Comparison of ENCODE assay signal across 18 cellular contexts in genomic region chr18:13175754-13176210, GRCh38. TPM values are rescaled to one million over a fixed set of nuclear protein-coding genes. Genes with fewer than 3 reads are reported as not detected.
A peak's percentile ranks its signal among the peaks of the same experiment; 100 is the strongest.
DNase-seq lines count a peak whose midpoint lies in the region; ATAC-seq and TF ChIP-seq lines count a peak whose summit lies in the region.
"Had no signal": no experiment of that assay in that cellular context is flagged by ENCODE, and none has a peak within 500 bp of the region (broad histone marks: within the 10 kb centered on the region; RNA-seq: fewer than 3 reads in every experiment).

No MANE protein-coding gene starts in this region.

- H3K4me3 ChIP-seq in mammary epithelial cell (replicated peaks in 1 of 3; ENCODE audit: insufficient read depth in 1 of 3, low read depth in 2 of 3, low read length in 3 of 3), result no peak overlapping the region
- H3K4me3 ChIP-seq in right lobe of liver, result no peak overlapping the region
- no peak overlapping the region for H3K4me3 ChIP-seq in osteoblast (ENCODE audit: insufficient read depth, low read length)
- H3K4me3 ChIP-seq: cardiac muscle cell, upper lobe of right lung had no signal

- WGBS in mammary epithelial cell (ENCODE audit: low coverage, missing lambda C conversion rate), result 87% methylated on average over 6 of the region's 6 CpGs
- 48% methylated on average over 5 of the region's 6 CpGs for WGBS in right lobe of liver (ENCODE audit: insufficient coverage, low coverage, low lambda C conversion rate, missing lambda C conversion rate)

- H3K4me2 ChIP-seq in mammary epithelial cell (ENCODE audit: insufficient read depth, low read depth, low read length) (no peak overlapping the region), osteoblast (ENCODE audit: insufficient read depth, low read length) (no peak overlapping the region)

- TF ChIP-seq CTCF in mammary epithelial cell (conservative IDR thresholded peaks at IDR 0.05 in 1 of 2, IDR thresholded peaks at IDR 0.05 in 1 of 2; ENCODE audit: extremely low read depth in 1 of 2, insufficient read depth in 1 of 2, low read depth in 1 of 2, low read length in 2 of 2) (no peak), right lobe of liver (IDR thresholded peaks at IDR 0.05) (no peak), osteoblast (IDR thresholded peaks at IDR 0.05; ENCODE audit: extremely low read depth, low read depth, low read length) (no peak)

- H3K4me1 ChIP-seq in mammary epithelial cell (ENCODE audit: insufficient read depth, low read length) (no peaks in the 10 kb centered on the region), right lobe of liver (peaks cover 0 to 41% (median 17%) of the 10 kb centered on the region in 4 donors), osteoblast (ENCODE audit: insufficient read depth, low read length) (no peaks in the 10 kb centered on the region)
- H3K4me1 ChIP-seq: upper lobe of right lung had no signal

- H3K27ac ChIP-seq in mammary epithelial cell (ENCODE audit: insufficient read depth, low read depth, low read length) (no peak overlapping the region), right lobe of liver (peak overlapping the region; percentile 91 to 95 (median 91)), osteoblast (ENCODE audit: low read depth, low read length) (no peak overlapping the region)
- H3K27ac ChIP-seq: cardiac muscle cell, upper lobe of right lung had no signal

- BruUV-seq in mammary epithelial cell (replicated peaks; lab: Mats Ljungman, UMichigan), result no TSS peak

- no peak overlapping the region for H3K4me3 Mint-ChIP-seq in activated CD4-positive, alpha-beta memory T cell treated with anti-CD3 and anti-CD28 coated beads for 36 hours
- H3K4me3 Mint-ChIP-seq in activated CD4-positive, alpha-beta memory T cell treated with anti-CD3 and anti-CD28 coated beads, Interleukin-2, amount 10 ng/mL, durations not matched to agents 7 days and 5 days, result no peak overlapping the region
- H3K4me3 Mint-ChIP-seq: activated naive CD4-positive, alpha-beta T cell treated with anti-CD3 and anti-CD28 coated beads, Interleukin-2, amount 50 U/mL, for 24 hours; stimulated activated naive B cell treated with anti-CD40 and anti-IgM and Interleukin-4, amounts not matched to agents 10 μg/mL and 1 μg/mL and 100 μg/mL, for 72 hours had no signal

- peak; percentile 52 for DNase-seq in activated CD4-positive, alpha-beta memory T cell treated with anti-CD3 and anti-CD28 coated beads for 36 hours
- DNase-seq in activated CD4-positive, alpha-beta memory T cell treated with anti-CD3 and anti-CD28 coated beads, Interleukin-2, amount 10 ng/mL, durations not matched to agents 7 days and 5 days, result no peak
- DNase-seq in HT1080 (ENCODE audit: low read depth) (peak; percentile 4), mammary epithelial cell (peak; percentile 62), right lobe of liver (peak; percentile 58 to 86 (median 74)), HCEC 1CT (no peak), DMS 273 treated with DMSO at 0.1 percent for 48 hours (lab: John Stamatoyannopoulos, UW) (no peak), osteoblast (ENCODE audit: insufficient read length, low spot score, missing footprints) (no peak)
- DNase-seq: DND-41; KG1; NCI-H1417 treated with DMSO at 0.1 percent for 48 hours; NCI-H2227 treated with DMSO at 0.1 percent for 48 hours; Right ventricle myocardium superior; stimulated activated naive B cell treated with anti-CD40 and anti-IgM and Interleukin-4, amounts not matched to agents 10 μg/mL and 1 μg/mL and 100 μg/mL, for 72 hours; T-helper 1 cell; upper lobe of right lung had no signal

- no peaks in the 10 kb centered on the region for H3K79me2 ChIP-seq in mammary epithelial cell (ENCODE audit: insufficient read depth, low read length)
- no peaks in the 10 kb centered on the region for H3K79me2 ChIP-seq in osteoblast (ENCODE audit: insufficient read depth, low read length)

- H4K20me1 ChIP-seq in mammary epithelial cell (ENCODE audit: insufficient read depth, low read length) (no peaks in the 10 kb centered on the region), osteoblast (ENCODE audit: insufficient read depth, low read length) (no peaks in the 10 kb centered on the region)

- H3K4me1 Mint-ChIP-seq in activated CD4-positive, alpha-beta memory T cell treated with anti-CD3 and anti-CD28 coated beads for 36 hours (ENCODE audit: low read depth), result peaks cover 32% of the 10 kb centered on the region
- peaks cover 37% of the 10 kb centered on the region for H3K4me1 Mint-ChIP-seq in activated CD4-positive, alpha-beta memory T cell treated with anti-CD3 and anti-CD28 coated beads, Interleukin-2, amount 10 ng/mL, durations not matched to agents 7 days and 5 days
- H3K4me1 Mint-ChIP-seq: activated naive CD4-positive, alpha-beta T cell treated with anti-CD3 and anti-CD28 coated beads, Interleukin-2, amount 50 U/mL, for 24 hours; stimulated activated naive B cell treated with anti-CD40 and anti-IgM and Interleukin-4, amounts not matched to agents 10 μg/mL and 1 μg/mL and 100 μg/mL, for 72 hours had no signal

- no peak overlapping the region for H3K9ac ChIP-seq in mammary epithelial cell (ENCODE audit: insufficient read depth, low read length)

- H3K27ac Mint-ChIP-seq in activated CD4-positive, alpha-beta memory T cell treated with anti-CD3 and anti-CD28 coated beads for 36 hours, result no peak overlapping the region
- no peak overlapping the region for H3K27ac Mint-ChIP-seq in activated CD4-positive, alpha-beta memory T cell treated with anti-CD3 and anti-CD28 coated beads, Interleukin-2, amount 10 ng/mL, durations not matched to agents 7 days and 5 days
- H3K27ac Mint-ChIP-seq: activated naive CD4-positive, alpha-beta T cell treated with anti-CD3 and anti-CD28 coated beads, Interleukin-2, amount 50 U/mL, for 24 hours; stimulated activated naive B cell treated with anti-CD40 and anti-IgM and Interleukin-4, amounts not matched to agents 10 μg/mL and 1 μg/mL and 100 μg/mL, for 72 hours had no signal

- in situ Hi-C loops in mammary epithelial cell (cut with MboI; ENCODE audit: low sequenced_read_pairs in 2 of 2), result no loop called here

- intact Hi-C loops in activated CD4-positive, alpha-beta memory T cell treated with anti-CD3 and anti-CD28 coated beads for 36 hours (cut with micrococcal nuclease), result no loop called here
- intact Hi-C loops in mammary epithelial cell (cut with micrococcal nuclease) (no loop called here), right lobe of liver (cut with DNase I) (no loop called here)

- TF ChIP-seq POLR2A in right lobe of liver (IDR thresholded peaks at IDR 0.05), result peak; percentile 48

- no peaks in the 10 kb centered on the region for H3K9me3 Mint-ChIP-seq in activated CD4-positive, alpha-beta memory T cell treated with anti-CD3 and anti-CD28 coated beads for 36 hours
- no peaks in the 10 kb centered on the region for H3K9me3 Mint-ChIP-seq in activated CD4-positive, alpha-beta memory T cell treated with anti-CD3 and anti-CD28 coated beads, Interleukin-2, amount 10 ng/mL, durations not matched to agents 7 days and 5 days
- H3K9me3 Mint-ChIP-seq: activated naive CD4-positive, alpha-beta T cell treated with anti-CD3 and anti-CD28 coated beads, Interleukin-2, amount 50 U/mL, for 24 hours; stimulated activated naive B cell treated with anti-CD40 and anti-IgM and Interleukin-4, amounts not matched to agents 10 μg/mL and 1 μg/mL and 100 μg/mL, for 72 hours had no signal

- H3K36me3 Mint-ChIP-seq in activated CD4-positive, alpha-beta memory T cell treated with anti-CD3 and anti-CD28 coated beads for 36 hours, result no peaks in the 10 kb centered on the region
- H3K36me3 Mint-ChIP-seq in activated CD4-positive, alpha-beta memory T cell treated with anti-CD3 and anti-CD28 coated beads, Interleukin-2, amount 10 ng/mL, durations not matched to agents 7 days and 5 days (ENCODE audit: low read depth), result no peaks in the 10 kb centered on the region
- H3K36me3 Mint-ChIP-seq: activated naive CD4-positive, alpha-beta T cell treated with anti-CD3 and anti-CD28 coated beads, Interleukin-2, amount 50 U/mL, for 24 hours; stimulated activated naive B cell treated with anti-CD40 and anti-IgM and Interleukin-4, amounts not matched to agents 10 μg/mL and 1 μg/mL and 100 μg/mL, for 72 hours had no signal

- CTCF ChIA-PET in activated CD4-positive, alpha-beta memory T cell treated with anti-CD3 and anti-CD28 coated beads for 36 hours (lab: Charles Lee), result no interaction called here
- CTCF ChIA-PET in activated CD4-positive, alpha-beta memory T cell treated with anti-CD3 and anti-CD28 coated beads, Interleukin-2, amount 10 ng/mL, durations not matched to agents 7 days and 5 days (lab: Charles Lee), result no interaction called here
- CTCF ChIA-PET in mammary epithelial cell (lab: Charles Lee; ENCODE audit: low non-redundant PET), result no interaction called here

- H3K36me3 ChIP-seq in mammary epithelial cell (ENCODE audit: insufficient read depth, low read length), result no peaks in the 10 kb centered on the region
- no peaks in the 10 kb centered on the region for H3K36me3 ChIP-seq in right lobe of liver
- H3K36me3 ChIP-seq in osteoblast (ENCODE audit: insufficient read depth, low read length), result no peaks in the 10 kb centered on the region
- H3K36me3 ChIP-seq: cardiac muscle cell, upper lobe of right lung had no signal

- peak; percentile 75 to 86 (median 79) for ATAC-seq in right lobe of liver
- ATAC-seq: upper lobe of right lung had no signal

- peaks cover 4% of the 10 kb centered on the region for H3K27me3 Mint-ChIP-seq in activated CD4-positive, alpha-beta memory T cell treated with anti-CD3 and anti-CD28 coated beads for 36 hours
- H3K27me3 Mint-ChIP-seq in activated CD4-positive, alpha-beta memory T cell treated with anti-CD3 and anti-CD28 coated beads, Interleukin-2, amount 10 ng/mL, durations not matched to agents 7 days and 5 days, result peaks cover 14% of the 10 kb centered on the region
- H3K27me3 Mint-ChIP-seq: activated naive CD4-positive, alpha-beta T cell treated with anti-CD3 and anti-CD28 coated beads, Interleukin-2, amount 50 U/mL, for 24 hours; stimulated activated naive B cell treated with anti-CD40 and anti-IgM and Interleukin-4, amounts not matched to agents 10 μg/mL and 1 μg/mL and 100 μg/mL, for 72 hours had no signal

- no peak overlapping the region for H2AFZ ChIP-seq in mammary epithelial cell (ENCODE audit: low read depth, low read length)
- no peak overlapping the region for H2AFZ ChIP-seq in osteoblast (ENCODE audit: low read length)

- POLR2A ChIA-PET in activated CD4-positive, alpha-beta memory T cell treated with anti-CD3 and anti-CD28 coated beads for 36 hours (lab: Charles Lee), result no interaction called here
- POLR2A ChIA-PET in activated CD4-positive, alpha-beta memory T cell treated with anti-CD3 and anti-CD28 coated beads, Interleukin-2, amount 10 ng/mL, durations not matched to agents 7 days and 5 days (lab: Charles Lee), result no interaction called here

- dilution Hi-C loops in mammary epithelial cell (cut with HindIII; ENCODE audit: low sequenced_read_pairs), result no loop called here

- H3K27me3 ChIP-seq in mammary epithelial cell (ENCODE audit: insufficient read depth, low read length) (no peaks in the 10 kb centered on the region), right lobe of liver (no peaks in the 10 kb centered on the region), osteoblast (ENCODE audit: insufficient read depth, low read length) (no peaks in the 10 kb centered on the region)
- H3K27me3 ChIP-seq: cardiac muscle cell, upper lobe of right lung had no signal

- H3K9me3 ChIP-seq in mammary epithelial cell (replicated peaks; ENCODE audit: insufficient read depth, low read length) (peaks cover 4% of the 10 kb centered on the region), right lobe of liver (no peaks in the 10 kb centered on the region), osteoblast (ENCODE audit: low read depth, low read length) (no peaks in the 10 kb centered on the region)
- H3K9me3 ChIP-seq: upper lobe of right lung had no signal

RNA-seq across cellular contexts. Expression of gene LDLRAD4, which starts 42.8 kb away (rescaled TPM):
- 10 to 100 TPM; 28.4 to 30.1 TPM for total RNA-seq in activated CD4-positive, alpha-beta memory T cell treated with anti-CD3 and anti-CD28 coated beads for 36 hours
- total RNA-seq in activated CD4-positive, alpha-beta memory T cell treated with anti-CD3 and anti-CD28 coated beads, Interleukin-2, amount 10 ng/mL, durations not matched to agents 7 days and 5 days, result 10 to 100 TPM; 19.1 to 22.4 TPM
- not detected in 2 replicates for total RNA-seq in HT1080 (2014; rRNA removed; shearing (Covaris generic))
- 0.01 TPM in 1 of 2 replicates, not detected in the other for polyA plus RNA-seq in HT1080 (2015; cell fraction: cytosol; rRNA removed)
- polyA plus RNA-seq in HT1080 (2015; cell fraction: nucleus; rRNA removed), result not detected in 2 replicates
- under 1 TPM in 1 of 2 donors, not detected in 1; 0.17 TPM for total RNA-seq in mammary epithelial cell
- polyA plus RNA-seq in mammary epithelial cell, result not detected
- not detected for polyA minus RNA-seq in mammary epithelial cell
- 10 to 100 TPM; 10.6 to 66.4 (median 18.7) TPM for total RNA-seq in right lobe of liver
- total RNA-seq in osteoblast, result under 0.01 and 0.88 TPM in 2 replicates

Comparison
In these comparisons a context has a peak if more than half of its experiments do, and no peak if none do; other contexts are left out.
1. DNase-seq: peak in activated CD4-positive, alpha-beta memory T cell treated with anti-CD3 and anti-CD28 coated beads for 36 hours (single experiment), HT1080 (single experiment), mammary epithelial cell (single experiment) and right lobe of liver (3 of 3); none in activated CD4-positive, alpha-beta memory T cell treated with anti-CD3 and anti-CD28 coated beads, Interleukin-2, amount 10 ng/mL, durations not matched to agents 7 days and 5 days (single experiment), HCEC 1CT (single experiment), DMS 273 treated with DMSO at 0.1 percent for 48 hours (single experiment) and osteoblast (single experiment).
2. H3K27ac ChIP-seq: peak in right lobe of liver (3 of 3); none in mammary epithelial cell (single experiment) and osteoblast (single experiment).